Comparison of ENCODE assay signal across 19 cellular contexts in the genomic region with DNA sequence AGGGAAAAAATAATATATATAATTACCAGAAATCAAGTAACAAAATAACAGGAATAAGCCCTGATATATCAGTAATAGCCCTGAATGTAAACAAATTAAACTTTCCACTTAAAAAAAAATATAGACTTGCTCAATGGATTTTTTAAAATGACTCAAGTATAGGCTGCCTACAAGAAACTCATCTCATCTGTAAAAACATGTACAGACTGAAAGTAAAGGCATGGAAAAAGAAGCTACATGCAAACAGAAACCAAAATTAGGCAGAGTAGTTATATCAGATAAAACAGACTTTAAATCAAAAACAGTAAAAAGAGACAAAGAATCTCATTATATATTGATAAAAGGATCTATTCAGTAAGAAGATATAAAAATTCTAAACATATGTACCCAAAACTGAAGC.
DNase-seq lines count a peak whose midpoint lies in the region; ATAC-seq, FAIRE-seq and TF ChIP-seq lines count a peak whose summit lies in the region.
"Had no signal": no experiment of that assay in that cellular context is flagged by ENCODE, and none has a peak within 500 bp of the region (broad histone marks: within the 10 kb centered on the region; RNA-seq: fewer than 3 reads in every experiment).

No MANE protein-coding gene starts in this region.

- H3K4me1 ChIP-seq in GM12878 (ENCODE audit: control insufficient read depth, insufficient read depth, low read length) = peaks cover 28% of the 10 kb centered on the region

- H3K9ac ChIP-seq in GM12878 (ENCODE audit: control insufficient read depth, insufficient read depth, low read length) = no peak overlapping the region
- H3K9ac ChIP-seq: BLaER1 had no signal

- no peaks in the 10 kb centered on the region for H4K20me1 ChIP-seq in GM12878 (ENCODE audit: control insufficient read depth, insufficient read depth)
- H4K20me1 ChIP-seq: BLaER1 had no signal

- POLR2A ChIA-PET in activated CD4-positive, alpha-beta T cell treated with anti-CD3 and anti-CD28 coated beads for 36 hours (lab: Charles Lee) = no interaction called here
- POLR2A ChIA-PET in GM12878 (lab: Charles Lee) = interaction anchor here (1.7 kb wide), 1 partner anchor 11 kb away, joined by 6 read pairs; no protein-coding TSS in a partner anchor

- H3K79me2 ChIP-seq in GM12878 (ENCODE audit: control insufficient read depth, insufficient read depth, low read length) = no peaks in the 10 kb centered on the region

- DNase-seq in activated CD4-positive, alpha-beta T cell treated with anti-CD3 and anti-CD28 coated beads for 36 hours = no peak
- DNase-seq in activated CD4-positive, alpha-beta T cell treated with anti-CD3 and anti-CD28 coated beads for 48 hours = no peak
- DNase-seq in GM12878 (ENCODE audit: low read depth, low spot score) = no peak
- no peak for DNase-seq in mesenteric fat pad (ENCODE audit: low spot score)
- DNase-seq in NCI-H446 (lab: John Stamatoyannopoulos, UW) = no peak
- DNase-seq: 8988T; CD4-positive, alpha-beta memory T cell; DMS153; DMS79; GDM1; HCEC 1CT had no signal

- H3K36me3 ChIP-seq in GM12878 (ENCODE audit: control insufficient read depth in 2 of 2, insufficient read depth in 2 of 2, low read length in 1 of 2) = no peaks in the 10 kb centered on the region
- H3K36me3 ChIP-seq: BLaER1 had no signal

- H3K4me2 ChIP-seq in GM12878 (ENCODE audit: control insufficient read depth, insufficient read depth) = no peak overlapping the region
- H3K4me2 ChIP-seq: BLaER1, GM23338 had no signal

- peaks cover 17% of the 10 kb centered on the region for H3K4me1 Mint-ChIP-seq in activated CD4-positive, alpha-beta T cell treated with anti-CD3 and anti-CD28 coated beads for 36 hours
- H3K4me1 Mint-ChIP-seq: GM23338 had no signal

- no peak for TF ChIP-seq CTCF in GM12878 (IDR thresholded peaks at IDR 0.05 in 2 of 3, conservative IDR thresholded peaks at IDR 0.05 in 1 of 3; ENCODE audit: control insufficient read depth in 2 of 3, extremely low read depth in 1 of 3, insufficient read depth in 1 of 3, low read depth in 3 of 3, low read length in 3 of 3)

- in situ Hi-C loops in GM12878 (cut with MboI) = no loop called here

- no TSS peak for BruUV-seq in GM12878 (replicated peaks; lab: Mats Ljungman, UMichigan)

- no peak overlapping the region for H3K4me3 Mint-ChIP-seq in activated CD4-positive, alpha-beta T cell treated with anti-CD3 and anti-CD28 coated beads for 36 hours
- H3K4me3 Mint-ChIP-seq: CD14-positive monocyte; CD4-positive, alpha-beta memory T cell; GM23338 had no signal

- intact Hi-C loops in activated CD4-positive, alpha-beta T cell treated with anti-CD3 and anti-CD28 coated beads for 36 hours (cut with DNase I, micrococcal nuclease) = no loop called here
- intact Hi-C loops in GM12878 (cut with micrococcal nuclease; ENCODE audit: unreplicated experiment) = no loop called here

- no peaks in the 10 kb centered on the region for H3K27me3 ChIP-seq in GM12878 (replicated peaks in 1 of 2; ENCODE audit: control insufficient read depth in 2 of 2, insufficient read depth in 2 of 2, low read length in 1 of 2)
- H3K27me3 ChIP-seq: BLaER1 had no signal

- peak; percentile 58 for ATAC-seq in activated CD4-positive, alpha-beta T cell treated with anti-CD3 and anti-CD28 coated beads for 36 hours
- ATAC-seq in GM18502 (IDR thresholded peaks at IDR 0.05; ENCODE audit: poor library complexity, unreplicated experiment) (peak; percentile 50), GM21576 (IDR thresholded peaks at IDR 0.05; ENCODE audit: unreplicated experiment) (peak; percentile 36), GM12878 (no peak)
- ATAC-seq: GM23338 had no signal

- H3K4me3 ChIP-seq in GM12878 = no peak overlapping the region
- H3K4me3 ChIP-seq: BLaER1, GM23338 had no signal

- TF ChIP-seq RAD21 in GM12878 (IDR thresholded peaks at IDR 0.05; ENCODE audit: insufficient read depth, low read depth, low read length) = no peak

- H3K27me3 Mint-ChIP-seq in activated CD4-positive, alpha-beta T cell treated with anti-CD3 and anti-CD28 coated beads for 36 hours = no peaks in the 10 kb centered on the region

- SMC1A ChIA-PET in GM12878 (lab: Charles Lee; ENCODE audit: uncharacterized antibody, unreplicated experiment) = interaction anchor here (1.0 to 3.7 kb wide), 7 partner anchors 9 to 244 kb away, joined by 3 to 21 read pairs (median 4); no protein-coding TSS in a partner anchor

- CTCF ChIA-PET in activated CD4-positive, alpha-beta T cell treated with anti-CD3 and anti-CD28 coated beads for 36 hours (lab: Charles Lee) = interaction anchor here (0.7 to 0.8 kb wide), 2 partner anchors 106 to 1424 kb away, joined by 3 to 4 read pairs; no protein-coding TSS in a partner anchor
- CTCF ChIA-PET in GM12878 (lab: Yijun Ruan, JAX) = interaction anchor here (1.1 to 1.8 kb wide), 2 partner anchors 10 kb away, joined by 3 to 7 read pairs; no protein-coding TSS in a partner anchor

- peaks cover 12% of the 10 kb centered on the region for H3K9me3 Mint-ChIP-seq in activated CD4-positive, alpha-beta T cell treated with anti-CD3 and anti-CD28 coated beads for 36 hours (ENCODE audit: low read depth)
- H3K9me3 Mint-ChIP-seq: GM23338 had no signal

- peaks cover 9% of the 10 kb centered on the region for H3K9me3 ChIP-seq in GM12878 (replicated peaks; ENCODE audit: control insufficient read depth, insufficient read depth, low read length)

- no peak overlapping the region for H2AFZ ChIP-seq in GM12878 (ENCODE audit: control insufficient read depth, low read depth, low read length)
- H2AFZ ChIP-seq: GM23338 had no signal

- TF ChIP-seq POLR2A in GM12878 (IDR thresholded peaks at IDR 0.05; ENCODE audit: low read depth, low read length) = no peak

- H3K27ac ChIP-seq in GM12878 (ENCODE audit: control insufficient read depth, insufficient read depth) = peak overlapping the region; percentile 22; the same call in 1 of the 2 replicates
- H3K27ac ChIP-seq: BLaER1, HL-60 had no signal

- TF ChIP-seq EP300 in GM12878 (IDR thresholded peaks at IDR 0.05; ENCODE audit: borderline replicate concordance in 1 of 2, control insufficient read depth in 1 of 2, low read depth in 2 of 2, low read length in 2 of 2) = no peak

- no peak for FAIRE-seq in GM12878 (lab: Jason Lieb, UNC)
- FAIRE-seq: GM19239, H54 had no signal

- H3K27ac Mint-ChIP-seq in activated CD4-positive, alpha-beta T cell treated with anti-CD3 and anti-CD28 coated beads for 36 hours = no peak overlapping the region
- H3K27ac Mint-ChIP-seq: CD14-positive monocyte; CD4-positive, alpha-beta memory T cell; GM23338 had no signal

- RAD21 ChIA-PET in GM12878 (lab: Charles Lee; ENCODE audit: unreplicated experiment) = no interaction called here

- no peaks in the 10 kb centered on the region for H3K36me3 Mint-ChIP-seq in activated CD4-positive, alpha-beta T cell treated with anti-CD3 and anti-CD28 coated beads for 36 hours (ENCODE audit: low read depth)
- H3K36me3 Mint-ChIP-seq: CD14-positive monocyte had no signal

TF ChIP-seq in GM12878, 131 proteins besides CTCF, POLR2A, EP300 and RAD21:
- TF ChIP-seq, protein P1, sequence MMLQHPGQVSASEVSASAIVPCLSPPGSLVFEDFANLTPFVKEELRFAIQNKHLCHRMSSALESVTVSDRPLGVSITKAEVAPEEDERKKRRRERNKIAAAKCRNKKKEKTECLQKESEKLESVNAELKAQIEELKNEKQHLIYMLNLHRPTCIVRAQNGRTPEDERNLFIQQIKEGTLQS (IDR thresholded peaks at IDR 0.05; ENCODE audit: borderline replicate concordance, extremely low read depth, low read depth, low read length) = no peak
